20 cellular contexts compared by ENCODE assay signal in genomic region chr5:143636951-143637528, GRCh38.
DNase-seq lines count a peak whose midpoint lies in the region; ATAC-seq and TF ChIP-seq lines count a peak whose summit lies in the region.
"Had no signal": no experiment of that assay in that cellular context is flagged by ENCODE, and none has a peak within 500 bp of the region (broad histone marks: within the 10 kb centered on the region; RNA-seq: fewer than 3 reads in every experiment).

No MANE protein-coding gene starts in this region.

- H3K9me3 ChIP-seq in PC-3 (ENCODE audit: low read length) (no peaks in the 10 kb centered on the region), suprapubic skin (no peaks in the 10 kb centered on the region)
- H3K9me3 ChIP-seq: testis had no signal

- no peak for TF ChIP-seq EP300 in suprapubic skin (IDR thresholded peaks at IDR 0.05)

- ATAC-seq in PC-3 = peak; percentile 65
- no peak for ATAC-seq in HG02938 (IDR thresholded peaks at IDR 0.05; ENCODE audit: unreplicated experiment)
- no peak for ATAC-seq in sciatic nerve
- ATAC-seq: K562 had no signal

- H3K4me1 ChIP-seq in PC-3 (ENCODE audit: insufficient read depth, low read length) (peaks cover 32% of the 10 kb centered on the region), suprapubic skin (peaks cover 4% of the 10 kb centered on the region)
- H3K4me1 ChIP-seq: testis had no signal

- TF ChIP-seq CTCF in PC-3 (conservative IDR thresholded peaks at IDR 0.05; ENCODE audit: low read depth, low read length) (no peak), suprapubic skin (IDR thresholded peaks at IDR 0.05) (no peak)

- no peaks in the 10 kb centered on the region for H3K79me2 ChIP-seq in PC-3 (ENCODE audit: low read length)

- H3K27ac ChIP-seq in PC-3 (ENCODE audit: low read length) (peak overlapping the region; percentile 60), suprapubic skin (peak overlapping the region; percentile 28)
- H3K27ac ChIP-seq: epithelial cell of prostate, testis had no signal

- DNase-seq in HCEC 1CT = peak; percentile 41
- peak; percentile 50 for DNase-seq in PC-3
- peak; percentile 44 for DNase-seq in fibroblast of peridontal ligament (ENCODE audit: extremely low read depth)
- no peak for DNase-seq in suprapubic skin (ENCODE audit: low spot score in 2 of 2)
- no peak for DNase-seq in DMS153 (lab: John Stamatoyannopoulos, UW)
- DNase-seq in sciatic nerve (ENCODE audit: low spot score) = no peak
- DNase-seq: amygdala; cortex of kidney; glutamatergic neuron; mesendoderm; NCI-H1417 treated with DMSO at 0.1 percent for 48 hours; NCI-H345; nephron progenitor cell; NK-92 treated with Interleukin-12 subunit alpha and Interleukin-12 subunit beta, amount 100 ng/mL, for 24 hours; retina; T-helper 2 cell; testis had no signal

- CTCF ChIA-PET in PC-3 (lab: Charles Lee) = no interaction called here

- H3K4me2 ChIP-seq in PC-3 (ENCODE audit: low read length) = peak overlapping the region; percentile 62

- no peak overlapping the region for H3K4me3 ChIP-seq in PC-3 (ENCODE audit: low read length)
- no peak overlapping the region for H3K4me3 ChIP-seq in suprapubic skin
- H3K4me3 ChIP-seq: K562, testis had no signal

- no peaks in the 10 kb centered on the region for H3F3A ChIP-seq in PC-3 (ENCODE audit: low read length, unreplicated experiment)

- H2AFZ ChIP-seq in PC-3 (ENCODE audit: low read length) = peak overlapping the region; percentile 14; the same call in 1 of the 2 replicates

- no peaks in the 10 kb centered on the region for H3K9me2 ChIP-seq in PC-3 (replicated peaks; ENCODE audit: low read length)

- 0 out of 2 replicates have a peak overlapping the region, but pooled peaks have one; percentile 5 for H3K9ac ChIP-seq in PC-3 (ENCODE audit: low read length)

- BruUV-seq in PC-3 (replicated peaks; lab: Mats Ljungman, UMichigan) = no TSS peak

- POLR2A ChIA-PET in PC-3 (lab: Charles Lee; ENCODE audit: unreplicated experiment) = no interaction called here

- H3K36me3 ChIP-seq in PC-3 (ENCODE audit: low read depth, low read length) = no peaks in the 10 kb centered on the region
- H3K36me3 ChIP-seq in suprapubic skin = no peaks in the 10 kb centered on the region

- 63% methylated on average over 7 of the region's 7 CpGs for WGBS in suprapubic skin

- H4K20me1 ChIP-seq in PC-3 (ENCODE audit: low read length) = no peaks in the 10 kb centered on the region

- no peaks in the 10 kb centered on the region for H3K27me3 ChIP-seq in PC-3 (ENCODE audit: low read length)
- H3K27me3 ChIP-seq in suprapubic skin = no peaks in the 10 kb centered on the region
- H3K27me3 ChIP-seq: testis had no signal

- no peak for TF ChIP-seq POLR2A in suprapubic skin (IDR thresholded peaks at IDR 0.05)

- intact Hi-C loops in PC-3 (cut with micrococcal nuclease) (no loop called here), sciatic nerve (cut with DNase I) (no loop called here)

Comparison
In these comparisons a context has a peak if more than half of its experiments do, and no peak if none do; other contexts are left out.
1. DNase-seq: peak in HCEC 1CT (single experiment), PC-3 (single experiment) and fibroblast of peridontal ligament (single experiment); none in suprapubic skin (0 of 2), DMS153 (single experiment) and sciatic nerve (single experiment).